11 cellular contexts compared by ENCODE assay signal in the genomic region with DNA sequence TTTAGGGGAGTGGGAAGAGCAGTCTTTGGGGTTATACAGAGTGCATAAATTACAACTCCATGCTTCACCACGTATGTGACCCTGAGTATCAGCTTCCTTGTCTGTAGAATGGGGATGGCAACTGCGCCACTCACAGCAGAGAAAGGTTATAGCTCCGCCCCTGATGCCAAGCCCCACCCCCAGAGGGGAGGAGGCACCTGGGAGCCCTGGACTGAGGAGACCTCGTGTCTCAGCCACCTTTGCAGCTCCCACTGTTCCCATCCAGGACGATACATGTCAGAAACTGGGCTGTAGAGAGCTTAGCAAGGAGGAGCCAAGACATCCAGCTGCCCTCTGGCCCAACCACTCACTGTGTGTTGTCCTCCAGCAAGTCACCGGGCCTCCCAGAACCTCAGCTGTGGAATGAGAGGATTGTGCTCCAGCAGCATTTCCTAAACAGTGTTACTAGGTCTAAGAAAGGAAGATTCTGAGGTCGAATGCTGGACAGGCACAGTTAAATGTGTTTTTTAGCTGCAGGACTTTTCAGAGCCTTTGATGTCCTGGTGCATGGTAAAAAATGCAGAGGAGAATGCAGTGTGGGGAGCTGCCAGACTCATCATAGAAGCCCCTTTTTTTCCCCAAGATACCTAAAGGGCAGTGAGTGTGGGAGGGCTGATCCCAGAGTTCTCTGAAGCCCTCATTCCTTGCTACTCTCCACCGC. TPM values are rescaled to one million over a fixed set of nuclear protein-coding genes. Genes with fewer than 3 reads are reported as not detected.
DNase-seq lines count a peak whose midpoint lies in the region; ATAC-seq, FAIRE-seq and TF ChIP-seq lines count a peak whose summit lies in the region.
"Had no signal": no experiment of that assay in that cellular context is flagged by ENCODE, and none has a peak within 500 bp of the region (broad histone marks: within the 10 kb centered on the region; RNA-seq: fewer than 3 reads in every experiment).

No MANE protein-coding gene starts in this region.

- TF ChIP-seq RAD21 in IMR-90 (IDR thresholded peaks at IDR 0.05; ENCODE audit: low read length): no peak
- TF ChIP-seq RAD21 in HepG2 (CRISPR knock-in tag; IDR thresholded peaks at IDR 0.05): no peak

- no peak overlapping the region for H4K91ac ChIP-seq in IMR-90 (ENCODE audit: insufficient read depth, low read depth, low read length)

- H3K4me3 ChIP-seq in IMR-90 (ENCODE audit: insufficient read depth, low read depth, low read length) (no peak overlapping the region), HepG2 (replicated peaks in 1 of 3; ENCODE audit: insufficient read depth in 1 of 3, low read depth in 2 of 3, low read length in 3 of 3) (no peak overlapping the region), PC-9 (no peak overlapping the region), kidney (ENCODE audit: low read length in 2 of 2) (no peak overlapping the region)
- H3K4me3 ChIP-seq: body of pancreas, right lobe of liver had no signal

- dilution Hi-C loops in IMR-90 (cut with HindIII; ENCODE audit: low sequenced_read_pairs, unreplicated experiment): no loop called here

- peaks cover 35% of the 10 kb centered on the region for H3K4me1 Mint-ChIP-seq in activated CD8-positive, alpha-beta memory T cell treated with anti-CD3 and anti-CD28 coated beads, Interleukin-2, amount 10 ng/mL, durations not matched to agents 7 days and 5 days
- no peaks in the 10 kb centered on the region; the same call in 1 of the 2 replicates for H3K4me1 Mint-ChIP-seq in HFFc6 (ENCODE audit: low read depth)

- no peak overlapping the region for H2BK120ac ChIP-seq in IMR-90 (ENCODE audit: low read depth, low read length)

- H3K27me3 Mint-ChIP-seq in activated CD8-positive, alpha-beta memory T cell treated with anti-CD3 and anti-CD28 coated beads, Interleukin-2, amount 10 ng/mL, durations not matched to agents 7 days and 5 days: no peaks in the 10 kb centered on the region
- H3K27me3 Mint-ChIP-seq in HFFc6 (ENCODE audit: insufficient read depth): peaks cover 27% of the 10 kb centered on the region

- no peak overlapping the region for H3K4me2 ChIP-seq in IMR-90 (ENCODE audit: low read depth, low read length)
- H3K4me2 ChIP-seq in HepG2 (ENCODE audit: low read depth, low read length): peak overlapping the region; percentile 25; the same call in 1 of the 2 replicates
- no peak overlapping the region for H3K4me2 ChIP-seq in PC-9

- no peak overlapping the region for H3K4me3 Mint-ChIP-seq in activated CD8-positive, alpha-beta memory T cell treated with anti-CD3 and anti-CD28 coated beads, Interleukin-2, amount 10 ng/mL, durations not matched to agents 7 days and 5 days
- no peak overlapping the region for H3K4me3 Mint-ChIP-seq in HFFc6

- peaks cover 20% of the 10 kb centered on the region; the same call in 1 of the 2 replicates for H3K27me3 ChIP-seq in IMR-90 (ENCODE audit: control insufficient read depth, insufficient read depth, low read length)
- peaks cover 5 to 52% of the 10 kb centered on the region in 2 experiments for H3K27me3 ChIP-seq in HepG2 (ENCODE audit: control insufficient read depth in 1 of 2, insufficient read depth in 2 of 2, low read length in 2 of 2)
- H3K27me3 ChIP-seq in PC-9 (ENCODE audit: insufficient read depth, low read depth): no peaks in the 10 kb centered on the region
- H3K27me3 ChIP-seq: body of pancreas, right lobe of liver had no signal

- H2BK20ac ChIP-seq in IMR-90 (ENCODE audit: low read depth, low read length): no peak overlapping the region

- H3K27ac Mint-ChIP-seq in activated CD8-positive, alpha-beta memory T cell treated with anti-CD3 and anti-CD28 coated beads, Interleukin-2, amount 10 ng/mL, durations not matched to agents 7 days and 5 days: no peak overlapping the region
- no peak overlapping the region for H3K27ac Mint-ChIP-seq in HFFc6

- H3K36me3 Mint-ChIP-seq in activated CD8-positive, alpha-beta memory T cell treated with anti-CD3 and anti-CD28 coated beads, Interleukin-2, amount 10 ng/mL, durations not matched to agents 7 days and 5 days: no peaks in the 10 kb centered on the region
- no peaks in the 10 kb centered on the region for H3K36me3 Mint-ChIP-seq in HFFc6 (ENCODE audit: low read depth)

- H4K20me1 ChIP-seq in IMR-90 (ENCODE audit: insufficient read depth, low read length) (no peaks in the 10 kb centered on the region), HepG2 (ENCODE audit: insufficient read depth, low read length) (no peaks in the 10 kb centered on the region), PC-9 (ENCODE audit: insufficient read depth) (no peaks in the 10 kb centered on the region)

- H2BK5ac ChIP-seq in IMR-90 (ENCODE audit: low read depth, low read length, poor library complexity, severe bottlenecking): no peak overlapping the region

- no peak overlapping the region for H3K18ac ChIP-seq in IMR-90 (ENCODE audit: low read depth, low read length)

- no peak overlapping the region for H4K8ac ChIP-seq in IMR-90 (ENCODE audit: low read depth in 2 of 2, low read length in 2 of 2)

- intact Hi-C loops in IMR-90 (cut with micrococcal nuclease): loop anchor here (5.0 kb wide), 1 partner anchor 111 kb away; no protein-coding TSS in a partner anchor
- intact Hi-C loops in HepG2 (cut with micrococcal nuclease; ENCODE audit: unreplicated experiment): no loop called here
- intact Hi-C loops in PC-9 (cut with micrococcal nuclease; ENCODE audit: unreplicated experiment): no loop called here
- intact Hi-C loops in kidney (cut with DNase I): no loop called here

- ATAC-seq in IMR-90 (ENCODE audit: low read depth): peak; percentile 35; the same call in 1 of the 2 replicates
- ATAC-seq in activated CD8-positive, alpha-beta memory T cell treated with anti-CD3 and anti-CD28 coated beads, Interleukin-2, amount 10 ng/mL, durations not matched to agents 7 days and 5 days: no peak
- ATAC-seq in HepG2: peak; percentile 33
- no peak for ATAC-seq in HG02884 (IDR thresholded peaks at IDR 0.05; ENCODE audit: unreplicated experiment)
- ATAC-seq: body of pancreas had no signal

- H3K79me1 ChIP-seq in IMR-90 (ENCODE audit: low read depth in 1 of 2, low read length in 2 of 2): no peaks in the 10 kb centered on the region

- H3K9me3 Mint-ChIP-seq in activated CD8-positive, alpha-beta memory T cell treated with anti-CD3 and anti-CD28 coated beads, Interleukin-2, amount 10 ng/mL, durations not matched to agents 7 days and 5 days (ENCODE audit: low read depth): no peaks in the 10 kb centered on the region
- no peaks in the 10 kb centered on the region for H3K9me3 Mint-ChIP-seq in HFFc6

- no peak overlapping the region for H2AK5ac ChIP-seq in IMR-90 (ENCODE audit: low read depth, low read length)

- no peak overlapping the region for H4K5ac ChIP-seq in IMR-90 (ENCODE audit: low read depth, low read length)

- FAIRE-seq in HepG2 (lab: Jason Lieb, UNC) (no peak), kidney (lab: Jason Lieb, UNC) (no peak)

- H3K56ac ChIP-seq in IMR-90 (ENCODE audit: extremely low read depth, insufficient read depth, low read length): no peak overlapping the region

- BruUV-seq in IMR-90 (replicated peaks; lab: Mats Ljungman, UMichigan) (no TSS peak), HepG2 (replicated peaks; lab: Mats Ljungman, UMichigan) (no TSS peak), PC-9 (replicated peaks; lab: Mats Ljungman, UMichigan) (no TSS peak)

- no peaks in the 10 kb centered on the region for H3K36me3 ChIP-seq in IMR-90 (ENCODE audit: control insufficient read depth, insufficient read depth, low read length)
- no peaks in the 10 kb centered on the region for H3K36me3 ChIP-seq in HepG2 (replicated peaks in 1 of 2; ENCODE audit: control insufficient read depth in 1 of 2, insufficient read depth in 2 of 2, low read length in 2 of 2)
- H3K36me3 ChIP-seq in PC-9 (ENCODE audit: low read depth): no peaks in the 10 kb centered on the region
- H3K36me3 ChIP-seq in kidney (ENCODE audit: control insufficient read depth in 1 of 2, insufficient read depth in 2 of 2, low read length in 2 of 2): no peaks in the 10 kb centered on the region
- H3K36me3 ChIP-seq: right lobe of liver had no signal

- CTCF ChIA-PET in IMR-90 (lab: Yijun Ruan, JAX) (no interaction called here), HepG2 (lab: Yijun Ruan, JAX; ENCODE audit: low intra/inter-chr PET ratio, low total read pairs) (no interaction called here), PC-9 (lab: Charles Lee) (interaction anchor here (0.7 to 0.9 kb wide), 2 partner anchors 33 to 76 kb away, joined by 6 read pairs; a partner anchor contains a TSS)
- CTCF ChIA-PET in activated CD8-positive, alpha-beta memory T cell treated with anti-CD3 and anti-CD28 coated beads, Interleukin-2, amount 10 ng/mL, durations not matched to agents 7 days and 5 days (lab: Charles Lee): interaction anchor here (0.8 to 13.9 kb wide), 20 partner anchors 8 to 175 kb away, joined by 3 to 209 read pairs (median 4); a partner anchor contains a TSS

- H2AFZ ChIP-seq in IMR-90 (replicated peaks; ENCODE audit: low read length, poor library complexity): no peak overlapping the region
- no peak overlapping the region for H2AFZ ChIP-seq in HepG2 (ENCODE audit: low read length)
- H2AFZ ChIP-seq in PC-9: no peak overlapping the region

- WGBS in IMR-90 (ENCODE audit: extremely low coverage in 2 of 2, insufficient read length in 1 of 2), 2 experiments: no CpG with 5 or more reads among the region's 8 CpGs
- 30% methylated on average over 8 of the region's 8 CpGs for WGBS in HepG2 (ENCODE audit: low lambda C conversion rate)

- peaks cover 10% of the 10 kb centered on the region for H3F3A ChIP-seq in PC-9 (ENCODE audit: insufficient read depth, low read depth)

- H3K9ac ChIP-seq in IMR-90 (ENCODE audit: low read depth, low read length) (no peak overlapping the region), HepG2 (ENCODE audit: insufficient read depth, low read depth, low read length) (no peak overlapping the region), kidney (ENCODE audit: low read length in 2 of 2) (no peak overlapping the region)

- in situ Hi-C loops in IMR-90 (cut with MboI; ENCODE audit: low sequenced_read_pairs): no loop called here
- in situ Hi-C loops in HepG2 (cut with HindIII; ENCODE audit: extremely low pct_ligation_motif_present, low pct_unique_long_range_greater_than_20kb): loop anchor here (5.0 kb wide), 1 partner anchor 69 kb away; no protein-coding TSS in a partner anchor

- POLR2A ChIA-PET in IMR-90 (lab: Charles Lee; ENCODE audit: unreplicated experiment): no interaction called here
- POLR2A ChIA-PET in HepG2 (lab: Yijun Ruan, JAX): interaction anchor here (1.1 kb wide), 1 partner anchor 70 kb away, joined by 5 read pairs; no protein-coding TSS in a partner anchor
- POLR2A ChIA-PET in PC-9 (lab: Charles Lee; ENCODE audit: unreplicated experiment): interaction anchor here (0.5 to 0.7 kb wide), 3 partner anchors 13 to 384 kb away, joined by 3 to 45 read pairs (median 3); no protein-coding TSS in a partner anchor

- H3K23ac ChIP-seq in IMR-90 (ENCODE audit: low read depth, low read length): no peak overlapping the region

- no peak overlapping the region for H2AK9ac ChIP-seq in IMR-90 (replicated peaks; ENCODE audit: low read depth, low read length, poor library complexity)

- H3K4me1 ChIP-seq in IMR-90 (ENCODE audit: control insufficient read depth, insufficient read depth, low read length): no peaks in the 10 kb centered on the region
- H3K4me1 ChIP-seq in HepG2 (ENCODE audit: insufficient read depth, low read length): peaks cover 33% of the 10 kb centered on the region
- peaks cover 48% of the 10 kb centered on the region for H3K4me1 ChIP-seq in PC-9 (replicated peaks; ENCODE audit: insufficient read depth)
- H3K4me1 ChIP-seq in kidney (ENCODE audit: control insufficient read depth in 1 of 2, insufficient read depth in 1 of 2, low read depth in 1 of 2, low read length in 2 of 2): peaks cover 0 to 2% of the 10 kb centered on the region in 2 donors
- H3K4me1 ChIP-seq: right lobe of liver had no signal

- TF ChIP-seq POLR2A in IMR-90 (IDR thresholded peaks at IDR 0.05; ENCODE audit: low read depth, low read length) (no peak), HepG2 (IDR thresholded peaks at IDR 0.05; ENCODE audit: insufficient read depth in 1 of 2, low read depth in 2 of 2, low read length in 2 of 2) (no peak)

- no peaks in the 10 kb centered on the region for H3K9me1 ChIP-seq in IMR-90 (ENCODE audit: insufficient read depth, low read length)

- H2BK15ac ChIP-seq in IMR-90 (ENCODE audit: low read depth, low read length): no peak overlapping the region

- no peak overlapping the region for H3K4ac ChIP-seq in IMR-90 (ENCODE audit: low read depth, low read length)

- H3K9me2 ChIP-seq in PC-9 (ENCODE audit: insufficient read depth): no peaks in the 10 kb centered on the region

- H3K27ac ChIP-seq in IMR-90 (ENCODE audit: insufficient read depth, low read length): no peak overlapping the region
- H3K27ac ChIP-seq in HepG2 (ENCODE audit: extremely low read length, insufficient read depth, low read length): no peak overlapping the region
- no peak overlapping the region for H3K27ac ChIP-seq in PC-9
- no peak overlapping the region for H3K27ac ChIP-seq in kidney (ENCODE audit: low read depth in 2 of 2, low read length in 2 of 2)
- H3K27ac ChIP-seq: body of pancreas, right lobe of liver had no signal

- DNase-seq in AG08396 (ENCODE audit: low spot score) (peak; percentile 42), IMR-90 (no peak), HepG2 (ENCODE audit: low spot score) (no peak), PC-9 (no peak), kidney (no peak), HFFc6 (no peak)
- peak; percentile 60 for DNase-seq in activated CD8-positive, alpha-beta memory T cell treated with anti-CD3 and anti-CD28 coated beads, Interleukin-2, amount 10 ng/mL, durations not matched to agents 7 days and 5 days
- DNase-seq: COR-L47 had no signal

- TF ChIP-seq CTCF in IMR-90 (conservative IDR thresholded peaks at IDR 0.05; ENCODE audit: low read depth, low read length) (no peak), HepG2 (CRISPR knock-in tag; IDR thresholded peaks at IDR 0.05) (no peak), PC-9 (conservative IDR thresholded peaks at IDR 0.05) (no peak), kidney (IDR thresholded peaks at IDR 0.05; ENCODE audit: borderline replicate concordance, extremely low read depth, insufficient read depth) (no peak), HFFc6 (IDR thresholded peaks at IDR 0.05) (no peak)

- no peak for TF ChIP-seq EP300 in HepG2 (IDR thresholded peaks at IDR 0.05; ENCODE audit: low read depth in 2 of 2, low read length in 2 of 2)
- TF ChIP-seq EP300 in HepG2 (CRISPR knock-in tag; IDR thresholded peaks at IDR 0.05; ENCODE audit: borderline replicate concordance): no peak

- no peak overlapping the region for H3K14ac ChIP-seq in IMR-90 (replicated peaks; ENCODE audit: low read depth, low read length)

- H3K79me2 ChIP-seq in HepG2 (ENCODE audit: insufficient read depth, low read length) (no peaks in the 10 kb centered on the region), PC-9 (ENCODE audit: low read depth) (no peaks in the 10 kb centered on the region)

- H3K9me3 ChIP-seq in IMR-90 (ENCODE audit: control insufficient read depth, insufficient read depth, low read length) (no peaks in the 10 kb centered on the region), HepG2 (ENCODE audit: low read length) (no peaks in the 10 kb centered on the region), PC-9 (ENCODE audit: insufficient read depth, low read depth) (no peaks in the 10 kb centered on the region), kidney (ENCODE audit: control insufficient read depth in 1 of 2, low read length in 2 of 2) (no peaks in the 10 kb centered on the region)
- H3K9me3 ChIP-seq: body of pancreas, right lobe of liver had no signal

RNA-seq across cellular contexts. Expression of a gene that starts 49.4 kb away (rescaled TPM):
- total RNA-seq in IMR-90 (2012; rRNA removed): not detected in 2 replicates
- polyA plus RNA-seq in IMR-90 (2012; rRNA removed): not detected in 2 replicates
- polyA plus RNA-seq in IMR-90 (2012; cell fraction: cytosol; rRNA removed): not detected in 2 replicates
- polyA plus RNA-seq in IMR-90 (2012; cell fraction: nucleus; rRNA removed; ENCODE audit: low replicate concordance): 0.13 TPM in 1 of 2 replicates, not detected in the other
- total RNA-seq in activated CD8-positive, alpha-beta memory T cell treated with anti-CD3 and anti-CD28 coated beads, Interleukin-2, amount 10 ng/mL, durations not matched to agents 7 days and 5 days: not detected
- total RNA-seq in HepG2 (2016; rRNA removed; fragmentation: Illumina TruSeq; extraction: Trizol): 0.29 and 0.53 TPM in 2 replicates
- total RNA-seq in HepG2 (2016; cell fraction: cytosol; rRNA removed; fragmentation: Illumina TruSeq; extraction: Trizol; ENCODE audit: low read depth): 1.9 TPM in 2 replicates
- total RNA-seq in HepG2 (2016; cell fraction: insoluble cytoplasmic fraction; rRNA removed; fragmentation: Illumina TruSeq; extraction: Trizol): 0.25 and 0.54 TPM in 2 replicates
- total RNA-seq in HepG2 (2016; cell fraction: membrane; rRNA removed; fragmentation: Illumina TruSeq; extraction: Trizol): 0.56 and 1.5 TPM in 2 replicates
- total RNA-seq in HepG2 (2016; cell fraction: nucleus; rRNA removed; fragmentation: Illumina TruSeq; extraction: Trizol): 0.65 TPM in 1 of 2 replicates, not detected in the other
- polyA plus RNA-seq in HepG2 (2011; rRNA removed): 1.4 and 3.9 TPM in 2 replicates
- polyA plus RNA-seq in HepG2 (2011; cell fraction: cytosol; rRNA removed): 2.0 and 2.5 TPM in 2 replicates
- polyA plus RNA-seq in HepG2 (2011; cell fraction: nucleus; rRNA removed): 3.4 and 5.2 TPM in 2 replicates
- 1.6 and 4.4 TPM in 2 replicates for polyA plus RNA-seq in HepG2 (2012)
- 2.9 and 4.2 TPM in 2 replicates for polyA plus RNA-seq in HepG2 (2016; cell fraction: cytosol; fragmentation: Illumina TruSeq; extraction: Trizol; ENCODE audit: low read depth)
- 0.10 TPM in 1 of 2 replicates, not detected in the other for polyA plus RNA-seq in HepG2 (2016; cell fraction: insoluble cytoplasmic fraction; fragmentation: Illumina TruSeq; extraction: Trizol; ENCODE audit: low read depth)
- polyA plus RNA-seq in HepG2 (2016; cell fraction: membrane; fragmentation: Illumina TruSeq; extraction: Trizol; ENCODE audit: low read depth): 2.4 and 2.8 TPM in 2 replicates
- polyA plus RNA-seq in HepG2 (2016; cell fraction: nucleus; fragmentation: Illumina TruSeq; extraction: Trizol; ENCODE audit: insufficient read depth, low read depth): 0.81 and 1.1 TPM in 2 replicates
- 0.21 and 3.5 TPM in 2 replicates for polyA minus RNA-seq in HepG2 (2011; rRNA and poly(A)+ RNA removed; ENCODE audit: low replicate concordance)
- polyA minus RNA-seq in HepG2 (2011; cell fraction: cytosol; rRNA and poly(A)+ RNA removed): 1.7 TPM in 1 of 2 replicates, not detected in the other
- 1.5 and 1.9 TPM in 2 replicates for polyA minus RNA-seq in HepG2 (2011; cell fraction: nucleus; rRNA and poly(A)+ RNA removed)
- total RNA-seq in PC-9 (2021): 0.37 and 0.48 TPM in 2 replicates
- 2.4 TPM for total RNA-seq in kidney
- polyA plus RNA-seq in kidney (ENCODE audit: insufficient read depth, low read depth, low replicate concordance): 0.47 TPM
- not detected for total RNA-seq in HFFc6 (2021; fragmentation: NEBNext Ultra II Directional; extraction: Animal tissue kit (Norgen Biotek cat#: 25700))
- total RNA-seq: body of pancreas had no signal

Comparison
In these comparisons a context has a peak if more than half of its experiments do, and no peak if none do; other contexts are left out.
1. DNase-seq: peak in AG08396 (single experiment) and activated CD8-positive, alpha-beta memory T cell treated with anti-CD3 and anti-CD28 coated beads, Interleukin-2, amount 10 ng/mL, durations not matched to agents 7 days and 5 days (single experiment); none in IMR-90 (single experiment), HepG2 (single experiment), PC-9 (0 of 2), kidney (single experiment) and HFFc6 (single experiment).
2. ATAC-seq: peak in IMR-90 (single experiment) and HepG2 (single experiment); none in activated CD8-positive, alpha-beta memory T cell treated with anti-CD3 and anti-CD28 coated beads, Interleukin-2, amount 10 ng/mL, durations not matched to agents 7 days and 5 days (single experiment) and HG02884 (single experiment).
3. CTCF ChIA-PET loops: an anchor here in activated CD8-positive, alpha-beta memory T cell treated with anti-CD3 and anti-CD28 coated beads, Interleukin-2, amount 10 ng/mL, durations not matched to agents 7 days and 5 days (0.8 to 13.9 kb wide) and PC-9 (0.7 to 0.9 kb wide); none called in IMR-90 and HepG2.